ENCODE assay signal across 12 cellular contexts in genomic region chr17:45320349-45320930, GRCh38. TPM values are rescaled to one million over a fixed set of nuclear protein-coding genes. Genes with fewer than 3 reads are reported as not detected.
DNase-seq lines count a peak whose midpoint lies in the region; ATAC-seq, FAIRE-seq and TF ChIP-seq lines count a peak whose summit lies in the region.
"Had no signal": no experiment of that assay in that cellular context is flagged by ENCODE, and none has a peak within 500 bp of the region (broad histone marks: within the 10 kb centered on the region; RNA-seq: fewer than 3 reads in every experiment).

No MANE protein-coding gene starts in this region.

- intact Hi-C loops in CD4-positive, alpha-beta T cell (cut with DNase I, micrococcal nuclease) = no loop called here
- intact Hi-C loops in mammary epithelial cell (cut with micrococcal nuclease) (no loop called here), mucosa of descending colon (cut with DNase I, micrococcal nuclease) (loop anchor here in 1 of 2 donors (10.0 kb wide), 1 partner anchor 64 kb away; no protein-coding TSS in a partner anchor)

- DNase-seq in CD4-positive, alpha-beta T cell = peak in 1 of 10 experiments; percentile 23
- DNase-seq in MM.1S = peak; percentile 29
- peak; percentile 76 for DNase-seq in mammary epithelial cell
- DNase-seq in naive thymus-derived CD8-positive, alpha-beta T cell = no peak
- no peak for DNase-seq in mucosa of descending colon
- DNase-seq in HTR-8/SVneo (ENCODE audit: insufficient read length, low spot score) = no peak
- no peak for DNase-seq in NCI-H2029 (lab: John Stamatoyannopoulos, UW)
- DNase-seq in activated CD4-positive, alpha-beta T cell treated with anti-CD3 and anti-CD28 coated beads for 1 hour = no peak
- DNase-seq: activated effector memory CD4-positive, alpha-beta T cell treated with anti-CD3 and anti-CD28 coated beads, Interleukin-2, amount 50 U/mL, for 16 hours; NCI-H1092 had no signal

- no peaks in the 10 kb centered on the region for H3K9me3 ChIP-seq in CD4-positive, alpha-beta T cell (ENCODE audit: control insufficient read depth, low read length)
- H3K9me3 ChIP-seq in MM.1S (replicated peaks; ENCODE audit: insufficient read depth, low read length) (no peaks in the 10 kb centered on the region), mammary epithelial cell (replicated peaks; ENCODE audit: insufficient read depth, low read length) (no peaks in the 10 kb centered on the region), mucosa of descending colon (no peaks in the 10 kb centered on the region)

- H3K27ac ChIP-seq in CD4-positive, alpha-beta T cell (ENCODE audit: low read depth, low read length) = no peak overlapping the region
- H3K27ac ChIP-seq in MM.1S (ENCODE audit: low read length) (peak overlapping the region; percentile 12; the same call in 1 of the 2 replicates), mammary epithelial cell (ENCODE audit: insufficient read depth, low read depth, low read length) (peak overlapping the region; percentile 92)

- peak overlapping the region; percentile 7; the same call in 1 of the 2 replicates for H3K4me2 ChIP-seq in MM.1S (ENCODE audit: low read depth, low read length)
- H3K4me2 ChIP-seq in mammary epithelial cell (ENCODE audit: insufficient read depth, low read depth, low read length) = peak overlapping the region; percentile 59

- H3K36me3 Mint-ChIP-seq in CD4-positive, alpha-beta T cell (ENCODE audit: low read depth) = peaks cover 6% of the 10 kb centered on the region
- no peaks in the 10 kb centered on the region for H3K36me3 Mint-ChIP-seq in naive thymus-derived CD8-positive, alpha-beta T cell

- H3K4me3 ChIP-seq in MM.1S (ENCODE audit: low read length) (no peak overlapping the region), mammary epithelial cell (replicated peaks in 1 of 3; ENCODE audit: insufficient read depth in 1 of 3, low read depth in 2 of 3, low read length in 3 of 3) (no peak overlapping the region), mucosa of descending colon (no peak overlapping the region)

- ATAC-seq in CD4-positive, alpha-beta T cell (ENCODE audit: poor library complexity) = no peak
- ATAC-seq in naive thymus-derived CD8-positive, alpha-beta T cell = no peak
- ATAC-seq in mucosa of descending colon = no peak

- POLR2A ChIA-PET in CD4-positive, alpha-beta T cell (lab: Charles Lee) = interaction anchor here (0.5 to 1.1 kb wide), 4 partner anchors 10 to 101 kb away, joined by 3 read pairs; no protein-coding TSS in a partner anchor
- POLR2A ChIA-PET in naive thymus-derived CD8-positive, alpha-beta T cell (lab: Charles Lee) = interaction anchor here (0.5 to 2.3 kb wide), 5 partner anchors 8 to 102 kb away, joined by 4 to 9 read pairs (median 5); no protein-coding TSS in a partner anchor

- WGBS in mammary epithelial cell (ENCODE audit: low coverage, missing lambda C conversion rate) = 35% methylated on average over 4 of the region's 5 CpGs

- no peak for FAIRE-seq in HTR-8/SVneo (lab: Jason Lieb, UNC)

- BruUV-seq in mammary epithelial cell (replicated peaks; lab: Mats Ljungman, UMichigan) = no TSS peak

- no peaks in the 10 kb centered on the region for H3K27me3 Mint-ChIP-seq in CD4-positive, alpha-beta T cell
- peaks cover 0 to 4% (median 0%) of the 10 kb centered on the region in 5 donors for H3K27me3 Mint-ChIP-seq in naive thymus-derived CD8-positive, alpha-beta T cell

- H3K9me2 ChIP-seq in MM.1S (replicated peaks; ENCODE audit: insufficient read depth, low read length) = no peaks in the 10 kb centered on the region

- H3K79me2 ChIP-seq in MM.1S (ENCODE audit: low read length) (peaks cover 10% of the 10 kb centered on the region), mammary epithelial cell (ENCODE audit: insufficient read depth, low read length) (peaks cover 13% of the 10 kb centered on the region)

- H3F3A ChIP-seq in MM.1S (ENCODE audit: insufficient read depth, low read length) = peaks cover 21% of the 10 kb centered on the region

- H3K36me3 ChIP-seq in MM.1S (replicated peaks; ENCODE audit: insufficient read depth, low read length) (no peaks in the 10 kb centered on the region), mammary epithelial cell (ENCODE audit: insufficient read depth, low read length) (no peaks in the 10 kb centered on the region), mucosa of descending colon (ENCODE audit: low read depth) (peaks cover 7% of the 10 kb centered on the region)

- dilution Hi-C loops in mammary epithelial cell (cut with HindIII; ENCODE audit: low sequenced_read_pairs) = loop anchor here (5.0 kb wide), 1 partner anchor 47 kb away; no protein-coding TSS in a partner anchor

- H3K4me1 Mint-ChIP-seq in CD4-positive, alpha-beta T cell (ENCODE audit: low read depth) = peaks cover 63% of the 10 kb centered on the region
- H3K4me1 Mint-ChIP-seq in naive thymus-derived CD8-positive, alpha-beta T cell = peaks cover 40 to 58% (median 56%) of the 10 kb centered on the region in 4 donors

- H3K4me1 ChIP-seq in MM.1S (ENCODE audit: low read length) (peaks cover 25% of the 10 kb centered on the region), mammary epithelial cell (ENCODE audit: insufficient read depth, low read length) (peaks cover 50% of the 10 kb centered on the region), mucosa of descending colon (ENCODE audit: low read depth) (peaks cover 46% of the 10 kb centered on the region)

- peak overlapping the region; percentile 19 for H3K27ac Mint-ChIP-seq in CD4-positive, alpha-beta T cell
- peak overlapping the region; percentile 28 to 92 (median 62) for H3K27ac Mint-ChIP-seq in naive thymus-derived CD8-positive, alpha-beta T cell

- H3K9ac ChIP-seq in MM.1S (ENCODE audit: low read length) (no peak overlapping the region), mammary epithelial cell (ENCODE audit: insufficient read depth, low read length) (no peak overlapping the region)

- in situ Hi-C loops in mammary epithelial cell (cut with MboI; ENCODE audit: low sequenced_read_pairs in 2 of 2) = no loop called here

- H4K20me1 ChIP-seq in MM.1S (ENCODE audit: insufficient read depth, low read length) (no peaks in the 10 kb centered on the region), mammary epithelial cell (ENCODE audit: insufficient read depth, low read length) (no peaks in the 10 kb centered on the region)

- H2AFZ ChIP-seq in MM.1S (ENCODE audit: low read length) (no peak overlapping the region), mammary epithelial cell (ENCODE audit: low read depth, low read length) (no peak overlapping the region)

- no peak for TF ChIP-seq CTCF in CD4-positive, alpha-beta T cell (IDR thresholded peaks at IDR 0.05)
- no peak for TF ChIP-seq CTCF in MM.1S (IDR thresholded peaks at IDR 0.05; ENCODE audit: low read length)
- no peak for TF ChIP-seq CTCF in mammary epithelial cell (conservative IDR thresholded peaks at IDR 0.05 in 1 of 2, IDR thresholded peaks at IDR 0.05 in 1 of 2; ENCODE audit: extremely low read depth in 1 of 2, insufficient read depth in 1 of 2, low read depth in 1 of 2, low read length in 2 of 2)
- no peak for TF ChIP-seq CTCF in mucosa of descending colon (IDR thresholded peaks at IDR 0.05)

- no peaks in the 10 kb centered on the region for H3K9me3 Mint-ChIP-seq in CD4-positive, alpha-beta T cell
- no peaks in the 10 kb centered on the region for H3K9me3 Mint-ChIP-seq in naive thymus-derived CD8-positive, alpha-beta T cell

- H3K4me3 Mint-ChIP-seq in CD4-positive, alpha-beta T cell = no peak overlapping the region
- H3K4me3 Mint-ChIP-seq in naive thymus-derived CD8-positive, alpha-beta T cell = peak overlapping the region in 9 of 10 donors; percentile 20 to 63 (median 36)

- H3K27me3 ChIP-seq in CD4-positive, alpha-beta T cell (ENCODE audit: control insufficient read depth, insufficient read depth, low read length) = no peaks in the 10 kb centered on the region
- H3K27me3 ChIP-seq in MM.1S (replicated peaks; ENCODE audit: insufficient read depth, low read length) = no peaks in the 10 kb centered on the region
- H3K27me3 ChIP-seq in mammary epithelial cell (ENCODE audit: insufficient read depth, low read length) = no peaks in the 10 kb centered on the region

- CTCF ChIA-PET in CD4-positive, alpha-beta T cell (lab: Charles Lee) = interaction anchor here (0.7 to 1.6 kb wide), 2 partner anchors 43 to 74 kb away, joined by 3 to 4 read pairs; no protein-coding TSS in a partner anchor
- CTCF ChIA-PET in mammary epithelial cell (lab: Charles Lee; ENCODE audit: low non-redundant PET) = no interaction called here

RNA-seq across cellular contexts. Expression of gene MAP3K14, which starts 3.6 kb away (rescaled TPM):
- total RNA-seq in CD4-positive, alpha-beta T cell = 10 to 100 TPM; 41.4 to 46.5 TPM
- total RNA-seq in mammary epithelial cell = 10 to 100 TPM in 1 of 2 donors, 1 to 10 TPM in 1; 5.2 to 11.6 TPM
- polyA plus RNA-seq in mammary epithelial cell = 9.3 TPM
- polyA minus RNA-seq in mammary epithelial cell = 9.1 TPM
- total RNA-seq in naive thymus-derived CD8-positive, alpha-beta T cell = 10 to 100 TPM; 37.6 to 37.8 TPM
- 1 to 10 TPM in 2 of 3 donors, under 1 TPM in 1; 0.73 to 7.2 (median 1.8) TPM for polyA plus RNA-seq in naive thymus-derived CD8-positive, alpha-beta T cell
- 10 to 100 TPM; 16.6 to 27.9 (median 18.0) TPM for total RNA-seq in mucosa of descending colon

RNA-seq across cellular contexts. Expression of gene SPATA32, which starts 58.5 kb away (rescaled TPM):
- total RNA-seq in CD4-positive, alpha-beta T cell = under 1 TPM; 0.20 to 0.27 TPM
- total RNA-seq in mammary epithelial cell (under 1 TPM in 1 of 2 donors, not detected in 1; 0.21 TPM), mucosa of descending colon (under 1 TPM in 2 of 3 donors, not detected in 1; 0.19 to 0.22 TPM)
- polyA plus RNA-seq in mammary epithelial cell = not detected
- polyA minus RNA-seq in mammary epithelial cell = not detected
- total RNA-seq in naive thymus-derived CD8-positive, alpha-beta T cell = under 1 TPM; 0.47 to 0.75 TPM
- under 1 TPM; 0.30 to 0.81 (median 0.44) TPM for polyA plus RNA-seq in naive thymus-derived CD8-positive, alpha-beta T cell
- total RNA-seq: G401, SK-MEL-5 had no signal

Comparison
In these comparisons a context has a peak if more than half of its experiments do, and no peak if none do; other contexts are left out.
1. DNase-seq: peak in MM.1S (single experiment) and mammary epithelial cell (single experiment); none in naive thymus-derived CD8-positive, alpha-beta T cell (0 of 10), mucosa of descending colon (0 of 3), HTR-8/SVneo (single experiment), NCI-H2029 (single experiment) and activated CD4-positive, alpha-beta T cell treated with anti-CD3 and anti-CD28 coated beads for 1 hour (single experiment).